In genomic region chr1:234771642-234772344, GRCh38 we compare ENCODE assay signal across 8 cellular contexts.
DNase-seq lines count a peak whose midpoint lies in the region; ATAC-seq and TF ChIP-seq lines count a peak whose summit lies in the region.

No MANE protein-coding gene starts in this region.

- dilution Hi-C loops in mammary epithelial cell (cut with HindIII; ENCODE audit: low sequenced_read_pairs) = no loop called here

- no peak overlapping the region for H2AFZ ChIP-seq in mammary epithelial cell (ENCODE audit: low read depth, low read length)

- no peaks in the 10 kb centered on the region for H4K20me1 ChIP-seq in mammary epithelial cell (ENCODE audit: insufficient read depth, low read length)

- intact Hi-C loops in mammary epithelial cell (cut with micrococcal nuclease) (loop anchor here (1.0 to 5.0 kb wide), 4 partner anchors 47 to 272 kb away; partner anchors contain the start of gene IRF2BP2), gastrocnemius medialis (cut with DNase I; ENCODE audit: low total_unique reads) (loop anchor here (1.0 to 5.0 kb wide), 3 partner anchors 45 to 274 kb away; no protein-coding TSS in a partner anchor)

- H3K27me3 ChIP-seq in mammary epithelial cell (ENCODE audit: insufficient read depth, low read length) = peaks cover 6% of the 10 kb centered on the region
- H3K27me3 ChIP-seq in gastrocnemius medialis = peaks cover 5% of the 10 kb centered on the region in 3 donors

- 85% methylated on average over 9 of the region's 10 CpGs for WGBS in mammary epithelial cell (ENCODE audit: low coverage, missing lambda C conversion rate)

- in situ Hi-C loops in mammary epithelial cell (cut with MboI; ENCODE audit: low sequenced_read_pairs in 2 of 2) = no loop called here
- in situ Hi-C loops in gastrocnemius medialis (cut with MboI; ENCODE audit: low sequenced_read_pairs in 4 of 4) = no loop called here

- H3K9me3 ChIP-seq in mammary epithelial cell (replicated peaks; ENCODE audit: insufficient read depth, low read length) (peaks cover 3% of the 10 kb centered on the region), gastrocnemius medialis (no peaks in the 10 kb centered on the region)

- TF ChIP-seq CTCF in mammary epithelial cell (conservative IDR thresholded peaks at IDR 0.05 in 1 of 2, IDR thresholded peaks at IDR 0.05 in 1 of 2; ENCODE audit: extremely low read depth in 1 of 2, insufficient read depth in 1 of 2, low read depth in 1 of 2, low read length in 2 of 2) (no peak), gastrocnemius medialis (IDR thresholded peaks at IDR 0.05 in 4 of 5, conservative IDR thresholded peaks at IDR 0.05 in 1 of 5) (no peak), omental fat pad (IDR thresholded peaks at IDR 0.05) (no peak)

- TSS peak; percentile 75 for BruUV-seq in mammary epithelial cell (replicated peaks; lab: Mats Ljungman, UMichigan)

- CTCF ChIA-PET in mammary epithelial cell (lab: Charles Lee; ENCODE audit: low non-redundant PET) = no interaction called here

- H3K36me3 ChIP-seq in mammary epithelial cell (ENCODE audit: insufficient read depth, low read length) (no peaks in the 10 kb centered on the region), gastrocnemius medialis (no peaks in the 10 kb centered on the region)

- ATAC-seq in gastrocnemius medialis (peak in 1 of 2 donors; percentile 18), omental fat pad (ENCODE audit: low FRiP score) (no peak)

- no peak for TF ChIP-seq POLR2A in gastrocnemius medialis (IDR thresholded peaks at IDR 0.05)

- H3K4me2 ChIP-seq in mammary epithelial cell (ENCODE audit: insufficient read depth, low read depth, low read length) = peak overlapping the region; percentile 43

- H3K79me2 ChIP-seq in mammary epithelial cell (ENCODE audit: insufficient read depth, low read length) = no peaks in the 10 kb centered on the region

- peaks cover 13% of the 10 kb centered on the region for H3K4me1 ChIP-seq in mammary epithelial cell (ENCODE audit: insufficient read depth, low read length)
- peaks cover 13 to 18% of the 10 kb centered on the region in 2 donors for H3K4me1 ChIP-seq in gastrocnemius medialis

- H3K9ac ChIP-seq in mammary epithelial cell (ENCODE audit: insufficient read depth, low read length) = peak overlapping the region; percentile 55

- H3K4me3 ChIP-seq in mammary epithelial cell (replicated peaks in 1 of 3; ENCODE audit: insufficient read depth in 1 of 3, low read depth in 2 of 3, low read length in 3 of 3) (no peak overlapping the region), gastrocnemius medialis (no peak overlapping the region)

- H3K27ac ChIP-seq in mammary epithelial cell (ENCODE audit: insufficient read depth, low read depth, low read length) (peak overlapping the region; percentile 62), gastrocnemius medialis (peak overlapping the region; percentile 63 to 77 (median 70))

- DNase-seq in NCI-H187 treated with DMSO at 0.1 percent for 48 hours (lab: John Stamatoyannopoulos, UW) = peak; percentile 22
- no peak for DNase-seq in NCI-H187 (lab: John Stamatoyannopoulos, UW)
- DNase-seq in NCI-H345 treated with DMSO at 0.1 percent for 48 hours (lab: John Stamatoyannopoulos, UW; ENCODE audit: unreplicated experiment) = peak; percentile 32
- DNase-seq in mammary epithelial cell = no peak
- no peak for DNase-seq in gastrocnemius medialis
- no peak for DNase-seq in omental fat pad (ENCODE audit: low spot score)
- DNase-seq in anterior cingulate cortex (lab: John Stamatoyannopoulos, UW) = no peak
- no peak for DNase-seq in RKO (ENCODE audit: low spot score)

Comparison
In these comparisons a context has a peak if more than half of its experiments do, and no peak if none do; other contexts are left out.
1. DNase-seq: peak in NCI-H187 treated with DMSO at 0.1 percent for 48 hours (single experiment) and NCI-H345 treated with DMSO at 0.1 percent for 48 hours (single experiment); none in NCI-H187 (0 of 2), mammary epithelial cell (single experiment), gastrocnemius medialis (0 of 2), omental fat pad (single experiment), anterior cingulate cortex (0 of 58) and RKO (single experiment).